16 cellular contexts compared by ENCODE assay signal in genomic region chr2:134259571-134259970, GRCh38. TPM values are rescaled to one million over a fixed set of nuclear protein-coding genes. Genes with fewer than 3 reads are reported as not detected.
DNase-seq lines count a peak whose midpoint lies in the region; ATAC-seq and TF ChIP-seq lines count a peak whose summit lies in the region.
"Had no signal": no experiment of that assay in that cellular context is flagged by ENCODE, and none has a peak within 500 bp of the region (broad histone marks: within the 10 kb centered on the region; RNA-seq: fewer than 3 reads in every experiment).

No MANE protein-coding gene starts in this region.

- TF ChIP-seq CTCF in HFFc6 (IDR thresholded peaks at IDR 0.05) = no peak
- no peak for TF ChIP-seq CTCF in activated B cell treated with CpG ODN at 0.5 μM for 24 hours (IDR thresholded peaks at IDR 0.05)

- H3K4me3 Mint-ChIP-seq in HFFc6 = peak overlapping the region; percentile 72
- H3K4me3 Mint-ChIP-seq in activated B cell treated with CpG ODN at 0.5 μM for 24 hours = no peak overlapping the region
- peak overlapping the region; percentile 36 for H3K4me3 Mint-ChIP-seq in stimulated activated memory B cell treated with anti-CD40 and anti-IgM and Interleukin-4, amounts not matched to agents 10 μg/mL and 1 μg/mL and 100 μg/mL, for 72 hours

- peaks cover 24% of the 10 kb centered on the region for H3K36me3 Mint-ChIP-seq in HFFc6 (ENCODE audit: low read depth)
- H3K36me3 Mint-ChIP-seq in activated B cell treated with CpG ODN at 0.5 μM for 24 hours (ENCODE audit: low read depth) = peaks cover 20% of the 10 kb centered on the region
- H3K36me3 Mint-ChIP-seq in stimulated activated memory B cell treated with anti-CD40 and anti-IgM and Interleukin-4, amounts not matched to agents 10 μg/mL and 1 μg/mL and 100 μg/mL, for 72 hours = peaks cover 14% of the 10 kb centered on the region

- DNase-seq in HFFc6 (no peak), activated B cell treated with CpG ODN at 0.5 μM for 24 hours (no peak), left cardiac atrium (no peak), HuH-7 (ENCODE audit: low spot score) (no peak)
- DNase-seq: activated CD4-positive, CD25-positive, alpha-beta regulatory T cell treated with anti-CD3 and anti-CD28 coated beads, Interleukin-2, amount 50 U/mL, for 72 hours; amniotic stem cell; CD8-positive, alpha-beta memory T cell; KG1; NCI-H1436 treated with DMSO at 0.1 percent for 48 hours; NCI-H510A treated with DMSO at 0.1 percent for 48 hours; PC-9; stimulated activated CD4-positive, alpha-beta T cell treated with anti-CD3 and anti-CD28 coated beads, Interleukin-12 subunit alpha, Interleukin-12 subunit beta, amount 100 ng/mL, for 4 hours; SW 1271 had no signal

- no peak for ATAC-seq in activated B cell treated with CpG ODN at 0.5 μM for 24 hours (ENCODE audit: low read depth)
- peak; percentile 3 to 19 for ATAC-seq in left cardiac atrium
- ATAC-seq in stimulated activated memory B cell treated with anti-CD40 and anti-IgM and Interleukin-4, amounts not matched to agents 10 μg/mL and 1 μg/mL and 100 μg/mL, for 72 hours = no peak
- ATAC-seq in HG03342 (IDR thresholded peaks at IDR 0.05; ENCODE audit: unreplicated experiment) = no peak
- no peak for ATAC-seq in GM18502 (IDR thresholded peaks at IDR 0.05; ENCODE audit: poor library complexity, unreplicated experiment)

- peaks cover 52% of the 10 kb centered on the region for H3K4me1 Mint-ChIP-seq in HFFc6 (ENCODE audit: low read depth)
- peaks cover 94% of the 10 kb centered on the region for H3K4me1 Mint-ChIP-seq in activated B cell treated with CpG ODN at 0.5 μM for 24 hours
- peaks cover 78% of the 10 kb centered on the region for H3K4me1 Mint-ChIP-seq in stimulated activated memory B cell treated with anti-CD40 and anti-IgM and Interleukin-4, amounts not matched to agents 10 μg/mL and 1 μg/mL and 100 μg/mL, for 72 hours

- H3K27me3 Mint-ChIP-seq in HFFc6 (ENCODE audit: insufficient read depth) (peaks cover 5% of the 10 kb centered on the region), activated B cell treated with CpG ODN at 0.5 μM for 24 hours (no peaks in the 10 kb centered on the region)
- no peaks in the 10 kb centered on the region for H3K27me3 Mint-ChIP-seq in stimulated activated memory B cell treated with anti-CD40 and anti-IgM and Interleukin-4, amounts not matched to agents 10 μg/mL and 1 μg/mL and 100 μg/mL, for 72 hours
- H3K27me3 Mint-ChIP-seq: CD8-positive, alpha-beta memory T cell had no signal

- CTCF ChIA-PET in activated B cell treated with CpG ODN at 0.5 μM for 24 hours (lab: Charles Lee) = interaction anchor here (4.3 kb wide), 1 partner anchor 141 kb away, joined by 21 read pairs; no protein-coding TSS in a partner anchor

- POLR2A ChIA-PET in activated B cell treated with CpG ODN at 0.5 μM for 24 hours (lab: Charles Lee) = interaction anchor here (1.7 to 5.4 kb wide), 2 partner anchors 10 to 14 kb away, joined by 5 to 93 read pairs; no protein-coding TSS in a partner anchor

- H3K27ac Mint-ChIP-seq in HFFc6 (peak overlapping the region; percentile 91), activated B cell treated with CpG ODN at 0.5 μM for 24 hours (peak overlapping the region; percentile 97)
- peak overlapping the region; percentile 73 for H3K27ac Mint-ChIP-seq in stimulated activated memory B cell treated with anti-CD40 and anti-IgM and Interleukin-4, amounts not matched to agents 10 μg/mL and 1 μg/mL and 100 μg/mL, for 72 hours

- intact Hi-C loops in activated B cell treated with CpG ODN at 0.5 μM for 24 hours (cut with micrococcal nuclease) = no loop called here
- intact Hi-C loops in left cardiac atrium (cut with DNase I) = loop anchor here in 1 of 2 donors (5.0 kb wide), 3 partner anchors 87 to 153 kb away; no protein-coding TSS in a partner anchor

- H3K9me3 Mint-ChIP-seq in HFFc6 = no peaks in the 10 kb centered on the region
- no peaks in the 10 kb centered on the region for H3K9me3 Mint-ChIP-seq in activated B cell treated with CpG ODN at 0.5 μM for 24 hours
- H3K9me3 Mint-ChIP-seq in stimulated activated memory B cell treated with anti-CD40 and anti-IgM and Interleukin-4, amounts not matched to agents 10 μg/mL and 1 μg/mL and 100 μg/mL, for 72 hours = no peaks in the 10 kb centered on the region
- H3K9me3 Mint-ChIP-seq: CD8-positive, alpha-beta memory T cell had no signal

RNA-seq across cellular contexts. Expression of gene MGAT5, which starts 5.7 kb away (rescaled TPM):
- total RNA-seq in HFFc6 (2021; fragmentation: NEBNext Ultra II Directional; extraction: Animal tissue kit (Norgen Biotek cat#: 25700)) = 100 to 1,000 TPM; 104 to 129 (median 113) TPM
- total RNA-seq in activated B cell treated with CpG ODN at 0.5 μM for 24 hours (66.7 and 69.0 TPM in 2 replicates), left cardiac atrium (100 to 1,000 TPM; 110 to 142 TPM)

Comparison
In these comparisons a context has a peak if more than half of its experiments do, and no peak if none do; other contexts are left out.
1. ATAC-seq: peak in left cardiac atrium (2 of 2); none in activated B cell treated with CpG ODN at 0.5 μM for 24 hours (single experiment), stimulated activated memory B cell treated with anti-CD40 and anti-IgM and Interleukin-4, amounts not matched to agents 10 μg/mL and 1 μg/mL and 100 μg/mL, for 72 hours (single experiment), HG03342 (single experiment) and GM18502 (single experiment).
2. Peak in every context shown above with its lines, with median percentiles within 50 percentile points of each other: H3K27ac Mint-ChIP-seq.